ENCODE assay signal across 16 cellular contexts in the genomic region with DNA sequence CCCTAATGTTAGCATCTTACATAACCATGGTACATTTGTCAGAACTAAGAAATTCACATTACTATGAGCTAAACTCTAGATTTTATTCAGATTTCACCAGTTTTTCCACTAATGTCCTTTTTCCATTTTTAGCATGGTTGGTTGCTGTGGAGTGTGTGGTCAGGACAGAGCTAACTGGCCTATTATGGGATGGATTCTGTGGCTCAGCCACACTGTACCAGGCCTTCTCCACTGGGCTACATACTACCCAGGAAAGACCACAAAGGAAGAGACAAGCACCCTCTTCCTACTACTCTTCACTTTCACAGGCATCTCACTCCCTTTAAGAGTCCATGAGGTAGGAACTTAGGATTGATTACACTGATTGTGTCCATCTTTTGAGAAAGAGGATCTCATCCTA.
"Had no signal": no experiment of that assay in that cellular context is flagged by ENCODE, and none has a peak within 500 bp of the region (broad histone marks: within the 10 kb centered on the region; RNA-seq: fewer than 3 reads in every experiment).

No MANE protein-coding gene starts in this region.

- ATAC-seq: activated CD4-positive, CD25-positive, alpha-beta regulatory T cell treated with anti-CD3 and anti-CD28 coated beads, Interleukin-2, amount 50 U/mL, for 24 hours had no signal

- H3K9me3 Mint-ChIP-seq: activated naive CD4-positive, alpha-beta T cell treated with anti-CD3 and anti-CD28 coated beads for 36 hours; neural crest cell had no signal

- H3K4me3 Mint-ChIP-seq: activated naive CD4-positive, alpha-beta T cell treated with anti-CD3 and anti-CD28 coated beads for 36 hours; neural crest cell had no signal

- H3K27ac Mint-ChIP-seq: activated naive CD4-positive, alpha-beta T cell treated with anti-CD3 and anti-CD28 coated beads for 36 hours had no signal

- H3K9me3 ChIP-seq: breast epithelium, gastrocnemius medialis, lower lobe of right lung, transverse colon, vagina had no signal

- H3K36me3 ChIP-seq: breast epithelium, gastrocnemius medialis, lower lobe of right lung, transverse colon, vagina had no signal

- H3K27ac ChIP-seq: breast epithelium, coronary artery, vagina had no signal

- DNase-seq: activated naive CD4-positive, alpha-beta T cell treated with anti-CD3 and anti-CD28 coated beads for 36 hours; activated T-cell treated with anti-CD3 and anti-CD28 coated beads for 4 hours; aorta; gastrocnemius medialis; head of caudate nucleus; lower lobe of right lung; retina; stimulated activated naive CD4-positive, alpha-beta T cell; T-helper 1 cell; T1000; transverse colon had no signal

- H3K4me3 ChIP-seq: breast epithelium, coronary artery, lower lobe of right lung, transverse colon, vagina had no signal

- H3K4me1 ChIP-seq: breast epithelium, lower lobe of right lung, vagina had no signal

- H3K27me3 ChIP-seq: breast epithelium, gastrocnemius medialis, transverse colon, vagina had no signal
